23 cellular contexts compared by ENCODE assay signal in genomic region chr20:23091741-23092408, GRCh38. TPM values are rescaled to one million over a fixed set of nuclear protein-coding genes. Genes with fewer than 3 reads are reported as not detected.
DNase-seq lines count a peak whose midpoint lies in the region; ATAC-seq and TF ChIP-seq lines count a peak whose summit lies in the region.
"Had no signal": no experiment of that assay in that cellular context is flagged by ENCODE, and none has a peak within 500 bp of the region (broad histone marks: within the 10 kb centered on the region; RNA-seq: fewer than 3 reads in every experiment).

No MANE protein-coding gene starts in this region.

- H3K27ac ChIP-seq in psoas muscle: peak overlapping the region; percentile 87

- DNase-seq in NCI-H345 treated with DMSO at 0.1 percent for 48 hours (lab: John Stamatoyannopoulos, UW; ENCODE audit: unreplicated experiment) (peak; percentile 47), NCI-H345 (lab: John Stamatoyannopoulos, UW) (no peak), RPMI7951 (ENCODE audit: low read depth) (peak; percentile 20), psoas muscle (no peak)
- no peak for DNase-seq in activated naive CD4-positive, alpha-beta T cell (lab: John Stamatoyannopoulos, UW)
- no peak for DNase-seq in activated naive CD8-positive, alpha-beta T cell treated with anti-CD3 and anti-CD28 coated beads for 36 hours
- DNase-seq: activated CD4-positive, CD25-positive, alpha-beta regulatory T cell; activated CD8-positive, alpha-beta T cell treated with anti-CD3 and anti-CD28 coated beads, Interleukin-2, amount 10 ng/mL, durations not matched to agents 7 days and 5 days; activated naive CD8-positive, alpha-beta T cell treated with anti-CD3 and anti-CD28 coated beads, Interleukin-2, amount 10 ng/mL, durations not matched to agents 7 days and 5 days; activated T-cell treated with anti-CD3 and anti-CD28 coated beads, Interleukin-2, amount 50 U/mL, for 48 hours; DMS 273 treated with DMSO at 0.1 percent for 48 hours; effector memory CD4-positive, alpha-beta T cell; head of caudate nucleus; immature natural killer cell; MG63 had no signal

- no peak overlapping the region for H3K9ac ChIP-seq in endocrine pancreas (ENCODE audit: control insufficient read depth, insufficient read depth, low read length)

- no peak for TF ChIP-seq CTCF in psoas muscle (IDR thresholded peaks at IDR 0.05)

- no peaks in the 10 kb centered on the region for H3K9me3 Mint-ChIP-seq in activated naive CD8-positive, alpha-beta T cell treated with anti-CD3 and anti-CD28 coated beads for 36 hours
- H3K9me3 Mint-ChIP-seq: activated naive CD8-positive, alpha-beta T cell treated with anti-CD3 and anti-CD28 coated beads, Interleukin-2, amount 10 ng/mL, durations not matched to agents 7 days and 5 days; CD14-positive monocyte; immature natural killer cell; neural crest cell had no signal

- no peaks in the 10 kb centered on the region for H3K36me3 Mint-ChIP-seq in activated naive CD8-positive, alpha-beta T cell treated with anti-CD3 and anti-CD28 coated beads for 36 hours
- H3K36me3 Mint-ChIP-seq: activated naive CD8-positive, alpha-beta T cell treated with anti-CD3 and anti-CD28 coated beads, Interleukin-2, amount 10 ng/mL, durations not matched to agents 7 days and 5 days; CD14-positive monocyte; immature natural killer cell had no signal

- H3K36me3 ChIP-seq in endocrine pancreas (ENCODE audit: control insufficient read depth, insufficient read depth, low read length) (no peaks in the 10 kb centered on the region), psoas muscle (ENCODE audit: insufficient read depth in 1 of 2, low read depth in 1 of 2) (no peaks in the 10 kb centered on the region)
- H3K36me3 ChIP-seq: MG63 had no signal

- H3K4me3 ChIP-seq in endocrine pancreas (ENCODE audit: control insufficient read depth, insufficient read depth, low read length): peak overlapping the region; percentile 24
- no peak overlapping the region for H3K4me3 ChIP-seq in psoas muscle
- H3K4me3 ChIP-seq: MG63 had no signal

- H3K27ac Mint-ChIP-seq in activated naive CD8-positive, alpha-beta T cell treated with anti-CD3 and anti-CD28 coated beads for 36 hours: no peak overlapping the region
- H3K27ac Mint-ChIP-seq: activated CD8-positive, alpha-beta T cell treated with anti-CD3 and anti-CD28 coated beads, Interleukin-2, amount 10 ng/mL, durations not matched to agents 7 days and 5 days; activated naive CD8-positive, alpha-beta T cell treated with anti-CD3 and anti-CD28 coated beads, Interleukin-2, amount 10 ng/mL, durations not matched to agents 7 days and 5 days had no signal

- H3K27me3 ChIP-seq in endocrine pancreas (ENCODE audit: control insufficient read depth, insufficient read depth, low read length) (no peaks in the 10 kb centered on the region), psoas muscle (ENCODE audit: insufficient read depth in 3 of 3, low read length in 2 of 3) (no peaks in the 10 kb centered on the region)
- H3K27me3 ChIP-seq: MG63 had no signal

- no peaks in the 10 kb centered on the region for H3K9me3 ChIP-seq in endocrine pancreas (ENCODE audit: control insufficient read depth, low read length)
- no peaks in the 10 kb centered on the region for H3K9me3 ChIP-seq in psoas muscle
- H3K9me3 ChIP-seq: MG63 had no signal

- ATAC-seq in psoas muscle (peak; percentile 54 to 79 (median 76)), GM19395 (IDR thresholded peaks at IDR 0.05; ENCODE audit: unreplicated experiment) (no peak)
- ATAC-seq: activated CD8-positive, alpha-beta T cell treated with anti-CD3 and anti-CD28 coated beads, Interleukin-2, amount 10 ng/mL, durations not matched to agents 7 days and 5 days had no signal

- WGBS in psoas muscle, 3 donors: 21 to 31% (median 28%) methylated on average over 8 of the region's 8 CpGs

- no peak overlapping the region for H3K4me3 Mint-ChIP-seq in activated naive CD8-positive, alpha-beta T cell treated with anti-CD3 and anti-CD28 coated beads for 36 hours
- H3K4me3 Mint-ChIP-seq: activated CD8-positive, alpha-beta T cell treated with anti-CD3 and anti-CD28 coated beads, Interleukin-2, amount 10 ng/mL, durations not matched to agents 7 days and 5 days; activated naive CD8-positive, alpha-beta T cell treated with anti-CD3 and anti-CD28 coated beads, Interleukin-2, amount 10 ng/mL, durations not matched to agents 7 days and 5 days; CD14-positive monocyte; immature natural killer cell; neural crest cell had no signal

- no peaks in the 10 kb centered on the region for H3K4me1 ChIP-seq in endocrine pancreas (ENCODE audit: control insufficient read depth, insufficient read depth, low read length)
- peaks cover 20% of the 10 kb centered on the region for H3K4me1 ChIP-seq in psoas muscle

- intact Hi-C loops in psoas muscle (cut with DNase I): loop anchor here in 1 of 2 donors (1.0 kb wide), 1 partner anchor 56 kb away; no protein-coding TSS in a partner anchor

- no peaks in the 10 kb centered on the region for H3K4me1 Mint-ChIP-seq in activated naive CD8-positive, alpha-beta T cell treated with anti-CD3 and anti-CD28 coated beads for 36 hours

- peaks cover 3% of the 10 kb centered on the region for H3K27me3 Mint-ChIP-seq in activated naive CD8-positive, alpha-beta T cell treated with anti-CD3 and anti-CD28 coated beads for 36 hours
- H3K27me3 Mint-ChIP-seq: activated naive CD8-positive, alpha-beta T cell treated with anti-CD3 and anti-CD28 coated beads, Interleukin-2, amount 10 ng/mL, durations not matched to agents 7 days and 5 days had no signal

RNA-seq across cellular contexts. Expression of gene CD93, which starts 5.8 kb away (rescaled TPM):
- under 0.01 TPM in 1 of 2 replicates, not detected in the other for total RNA-seq in RPMI7951 (2014; rRNA removed; shearing (Covaris generic))
- 10 to 100 TPM; 17.6 to 35.7 (median 34.6) TPM for total RNA-seq in psoas muscle
- polyA plus RNA-seq in psoas muscle: 10 to 100 TPM in 1 of 3 donors, 1 to 10 TPM in 2; 7.7 to 15.5 (median 9.5) TPM
- under 1 TPM; 0.04 to 0.08 TPM for total RNA-seq in activated naive CD8-positive, alpha-beta T cell treated with anti-CD3 and anti-CD28 coated beads for 36 hours
- total RNA-seq: H4 had no signal

RNA-seq across cellular contexts. Expression of gene THBD, which starts 42.4 kb away (rescaled TPM):
- 18.0 and 19.6 TPM in 2 replicates for total RNA-seq in RPMI7951 (2014; rRNA removed; shearing (Covaris generic))
- 10 to 100 TPM in 3 of 4 donors, 1 to 10 TPM in 1; 6.5 to 75.3 (median 55.2) TPM for total RNA-seq in psoas muscle
- 100 to 1,000 TPM in 1 of 3 donors, 10 to 100 TPM in 2; 10.8 to 604 (median 12.9) TPM for polyA plus RNA-seq in psoas muscle
- not detected for total RNA-seq in activated naive CD8-positive, alpha-beta T cell treated with anti-CD3 and anti-CD28 coated beads for 36 hours
- total RNA-seq: activated CD8-positive, alpha-beta T cell treated with anti-CD3 and anti-CD28 coated beads, Interleukin-2, amount 10 ng/mL, durations not matched to agents 7 days and 5 days; T-helper 1 cell treated with Interleukin-12 subunit alpha and Interleukin-12 subunit beta and Interleukin-4 antibody, amounts not matched to agents 30 ng/mL and 1 ng/mL, for 36 hours had no signal

RNA-seq across cellular contexts. Expression of gene SSTR4, which starts 56.8 kb away (rescaled TPM):
- total RNA-seq in RPMI7951 (2014; rRNA removed; shearing (Covaris generic)): not detected in 2 replicates
- not detected for total RNA-seq in psoas muscle
- polyA plus RNA-seq in psoas muscle: not detected
- total RNA-seq in activated naive CD8-positive, alpha-beta T cell treated with anti-CD3 and anti-CD28 coated beads for 36 hours: not detected
- total RNA-seq: activated CD8-positive, alpha-beta T cell treated with anti-CD3 and anti-CD28 coated beads, Interleukin-2, amount 10 ng/mL, durations not matched to agents 7 days and 5 days; activated naive CD8-positive, alpha-beta T cell treated with anti-CD3 and anti-CD28 coated beads, Interleukin-2, amount 10 ng/mL, durations not matched to agents 7 days and 5 days; bronchial epithelial cell; H4; neural crest cell; T-helper 1 cell treated with Interleukin-12 subunit alpha and Interleukin-12 subunit beta and Interleukin-4 antibody, amounts not matched to agents 30 ng/mL and 1 ng/mL, for 36 hours had no signal
- polyA plus RNA-seq: CD14-positive monocyte, immature natural killer cell, thymus had no signal

Comparison
In these comparisons a context has a peak if more than half of its experiments do, and no peak if none do; other contexts are left out.
1. DNase-seq: peak in NCI-H345 treated with DMSO at 0.1 percent for 48 hours (single experiment) and RPMI7951 (single experiment); none in NCI-H345 (single experiment), psoas muscle (0 of 2), activated naive CD4-positive, alpha-beta T cell (0 of 4) and activated naive CD8-positive, alpha-beta T cell treated with anti-CD3 and anti-CD28 coated beads for 36 hours (single experiment).
2. RNA of gene CD93, which starts 5.8 kb away (total RNA-seq): 17.6 to 35.7 TPM in psoas muscle; 0.04 to 0.08 TPM in activated naive CD8-positive, alpha-beta T cell treated with anti-CD3 and anti-CD28 coated beads for 36 hours and under 0.01 TPM in RPMI7951; every median in the first group is over 10 times any median in the second.
3. RNA of gene THBD, which starts 42.4 kb away (total RNA-seq): 6.5 to 75.3 TPM in psoas muscle and 18.0 to 19.6 TPM in RPMI7951; not detected in activated naive CD8-positive, alpha-beta T cell treated with anti-CD3 and anti-CD28 coated beads for 36 hours; every median in the first group is over 4 times any median in the second.